Comparison of ENCODE assay signal across 28 cellular contexts in genomic region chr1:196147530-196147929, GRCh38.
"Had no signal": no experiment of that assay in that cellular context is flagged by ENCODE, and none has a peak within 500 bp of the region (broad histone marks: within the 10 kb centered on the region; RNA-seq: fewer than 3 reads in every experiment).

No MANE protein-coding gene starts in this region.

- H3K9me3 Mint-ChIP-seq: activated B cell treated with CpG ODN at 0.5 μM for 24 hours; activated CD4-positive, alpha-beta memory T cell treated with anti-CD3 and anti-CD28 coated beads for 36 hours; activated naive CD4-positive, alpha-beta T cell treated with anti-CD3 and anti-CD28 coated beads for 36 hours; activated naive CD8-positive, alpha-beta T cell treated with anti-CD3 and anti-CD28 coated beads, Interleukin-2, amount 50 U/mL, for 24 hours; activated T-cell treated with anti-CD3 and anti-CD28 coated beads, Interleukin-2, amount 50 U/mL, for 4 hours; activated T-helper 1 cell treated with anti-CD3 and anti-CD28 coated beads, Interleukin-12 subunit alpha, Interleukin-12 subunit beta, Interleukin-2, Interleukin-4 antibody, amounts not matched to agents 30 ng/mL and 10 ng/mL and 1 ng/mL, durations not matched to agents 14 hours and 24 hours and 36 hours; brain; T-helper 2 cell treated with Interferon-gamma antibody and Interleukin-4, amounts not matched to agents 5 μg/mL and 100 μg/mL, for 36 hours had no signal

- H3K27ac Mint-ChIP-seq: activated B cell treated with CpG ODN at 0.5 μM for 24 hours; activated CD4-positive, alpha-beta memory T cell treated with anti-CD3 and anti-CD28 coated beads for 36 hours; activated naive CD4-positive, alpha-beta T cell treated with anti-CD3 and anti-CD28 coated beads for 36 hours; activated naive CD8-positive, alpha-beta T cell; activated naive CD8-positive, alpha-beta T cell treated with anti-CD3 and anti-CD28 coated beads, Interleukin-2, amount 50 U/mL, for 24 hours; activated T-helper 1 cell treated with anti-CD3 and anti-CD28 coated beads, Interleukin-12 subunit alpha, Interleukin-12 subunit beta, Interleukin-2, Interleukin-4 antibody, amounts not matched to agents 30 ng/mL and 10 ng/mL and 1 ng/mL, durations not matched to agents 14 hours and 24 hours and 36 hours; brain; T-helper 2 cell treated with Interferon-gamma antibody and Interleukin-4, amounts not matched to agents 5 μg/mL and 100 μg/mL, for 36 hours had no signal

- H3K4me1 Mint-ChIP-seq: activated B cell treated with CpG ODN at 0.5 μM for 24 hours; activated naive CD8-positive, alpha-beta T cell treated with anti-CD3 and anti-CD28 coated beads, Interleukin-2, amount 50 U/mL, for 24 hours had no signal

- H3K36me3 Mint-ChIP-seq: activated CD4-positive, alpha-beta memory T cell treated with anti-CD3 and anti-CD28 coated beads for 36 hours; activated naive CD8-positive, alpha-beta T cell; brain had no signal

- DNase-seq: activated B cell treated with CpG ODN at 0.5 μM for 24 hours; activated CD4-positive, alpha-beta memory T cell treated with anti-CD3 and anti-CD28 coated beads for 36 hours; activated CD4-positive, alpha-beta T cell treated with anti-CD3 and anti-CD28 coated beads for 4 hours; activated CD4-positive, alpha-beta T cell treated with anti-CD3 and anti-CD28 coated beads, Interleukin-2, amount 50 U/mL, for 1 hour; activated CD4-positive, CD25-positive, alpha-beta regulatory T cell treated with anti-CD3 and anti-CD28 coated beads, Interleukin-2, amount 50 U/mL, for 72 hours; activated CD8-positive, alpha-beta memory T cell treated with anti-CD3 and anti-CD28 coated beads, Interleukin-2, amount 50 U/mL, for 4 hours; activated gamma-delta T cell treated with Interleukin-2 at 50 U/mL for 16 hours; activated naive CD4-positive, alpha-beta T cell treated with anti-CD3 and anti-CD28 coated beads for 36 hours; activated naive CD8-positive, alpha-beta T cell treated with anti-CD3 and anti-CD28 coated beads, Interleukin-2, amount 50 U/mL, for 24 hours; activated T-cell treated with anti-CD3 and anti-CD28 coated beads for 4 hours; activated T-cell treated with anti-CD3 and anti-CD28 coated beads, Interleukin-2, amount 50 U/mL, for 4 hours; anterior cingulate cortex; central memory CD4-positive, alpha-beta T cell; Karpas-422; KBM-7; NCI-H1048; NCI-H1105 treated with DMSO at 0.1 percent for 48 hours; NCI-H1436 treated with DMSO at 0.1 percent for 48 hours; NCI-H1694 treated with DMSO at 0.1 percent for 48 hours; NCI-H2029; NCI-H345; NCI-H524 treated with DMSO at 0.1 percent for 48 hours; NK-92 treated with Interleukin-12 subunit alpha and Interleukin-12 subunit beta, amount 100 ng/mL, for 24 hours; Right ventricle myocardium superior had no signal

- H3K4me3 Mint-ChIP-seq: activated B cell treated with CpG ODN at 0.5 μM for 24 hours; activated CD4-positive, alpha-beta memory T cell treated with anti-CD3 and anti-CD28 coated beads for 36 hours; activated naive CD4-positive, alpha-beta T cell treated with anti-CD3 and anti-CD28 coated beads for 36 hours; activated naive CD8-positive, alpha-beta T cell; activated naive CD8-positive, alpha-beta T cell treated with anti-CD3 and anti-CD28 coated beads, Interleukin-2, amount 50 U/mL, for 24 hours; activated T-cell treated with anti-CD3 and anti-CD28 coated beads, Interleukin-2, amount 50 U/mL, for 4 hours; activated T-helper 1 cell treated with anti-CD3 and anti-CD28 coated beads, Interleukin-12 subunit alpha, Interleukin-12 subunit beta, Interleukin-2, Interleukin-4 antibody, amounts not matched to agents 30 ng/mL and 10 ng/mL and 1 ng/mL, durations not matched to agents 14 hours and 24 hours and 36 hours; brain; T-helper 2 cell treated with Interferon-gamma antibody and Interleukin-4, amounts not matched to agents 5 μg/mL and 100 μg/mL, for 36 hours had no signal

- H3K27me3 Mint-ChIP-seq: activated B cell treated with CpG ODN at 0.5 μM for 24 hours; activated naive CD8-positive, alpha-beta T cell treated with anti-CD3 and anti-CD28 coated beads, Interleukin-2, amount 50 U/mL, for 24 hours had no signal

- ATAC-seq: activated naive CD8-positive, alpha-beta T cell treated with anti-CD3 and anti-CD28 coated beads, Interleukin-2, amount 50 U/mL, for 24 hours; activated T-cell treated with anti-CD3 and anti-CD28 coated beads, Interleukin-2, amount 50 U/mL, for 4 hours had no signal
